Comparison of ENCODE assay signal across 7 cellular contexts in genomic region chr17:60525624-60526514, GRCh38. TPM values are rescaled to one million over a fixed set of nuclear protein-coding genes. Genes with fewer than 3 reads are reported as not detected.
DNase-seq lines count a peak whose midpoint lies in the region; ATAC-seq and TF ChIP-seq lines count a peak whose summit lies in the region.

TSS of gene APPBP2 (minus strand) at chr17:60526242. CDS start at chr17:60525931, 311 bp downstream.

- ATAC-seq in GM18519 (IDR thresholded peaks at IDR 0.05; ENCODE audit: low FRiP score, unreplicated experiment) (peak; percentile 58), HG03025 (IDR thresholded peaks at IDR 0.05; ENCODE audit: low FRiP score, unreplicated experiment) (peak; percentile 86)

- peaks cover 23% of the 10 kb centered on the region for H3K36me3 Mint-ChIP-seq in brain

- H3K36me3 ChIP-seq in iPS DF 6.9 (ENCODE audit: control insufficient read depth, insufficient read depth, low read length) = no peaks in the 10 kb centered on the region

- peak within 1 kb of the TSS; percentile 97 to 99 (median 98) for H3K4me3 Mint-ChIP-seq in brain

- peaks cover 43% of the 10 kb centered on the region for H3K4me1 Mint-ChIP-seq in brain

- no peaks in the 10 kb centered on the region for H3K27me3 ChIP-seq in iPS DF 6.9 (ENCODE audit: control insufficient read depth, insufficient read depth, low read length)

- H3K4me3 ChIP-seq in iPS DF 6.9 (ENCODE audit: low read length) = peak within 1 kb of the TSS; percentile 80
- H3K4me3 ChIP-seq in skeletal muscle cell (ENCODE audit: low read depth, low read length) = peak within 1 kb of the TSS; percentile 99

- no CpG with 5 or more reads among the region's 72 CpGs for WGBS in iPS DF 6.9 (ENCODE audit: insufficient coverage, insufficient read length)

- TF ChIP-seq CTCF in brain (conservative IDR thresholded peaks at IDR 0.05) = no peak

- no peaks in the 10 kb centered on the region for H3K4me1 ChIP-seq in iPS DF 6.9 (ENCODE audit: control insufficient read depth, insufficient read depth, low read length)

- no peaks in the 10 kb centered on the region for H3K9me3 ChIP-seq in iPS DF 6.9 (ENCODE audit: control insufficient read depth, insufficient read depth, low read length)

- H3K27ac ChIP-seq in iPS DF 6.9 (ENCODE audit: low read length) = no peak within 1 kb of the TSS

- H3K27me3 Mint-ChIP-seq in brain = peaks cover 6% of the 10 kb centered on the region

- peak; percentile 34 for DNase-seq in NCI-H2081 treated with DMSO at 0.1 percent for 48 hours (lab: John Stamatoyannopoulos, UW)
- DNase-seq in UCSD-AML1 (lab: John Stamatoyannopoulos, UW; ENCODE audit: unreplicated experiment) = peak; percentile 88
- peak; percentile 54 for DNase-seq in iPS DF 6.9 (ENCODE audit: low read depth, low spot score)
- peak; percentile 57 for DNase-seq in skeletal muscle cell (ENCODE audit: low read depth)

- H3K9me3 Mint-ChIP-seq in brain = peaks cover 0 to 16% (median 0%) of the 10 kb centered on the region in 5 experiments

- H3K27ac Mint-ChIP-seq in brain = peak within 1 kb of the TSS; percentile 95 to 98 (median 98)

RNA-seq across cellular contexts. Expression of gene APPBP2, which starts in this region (rescaled TPM):
- 10.7 TPM for polyA plus RNA-seq in brain (ENCODE audit: insufficient read depth, low read depth, low replicate concordance)

Comparison
In these comparisons a context has a peak if more than half of its experiments do, and no peak if none do; other contexts are left out.
1. DNase-seq: peak in every context shown above with its lines; median percentile 88 in UCSD-AML1; 57 in skeletal muscle cell; 54 in iPS DF 6.9; 34 in NCI-H2081 treated with DMSO at 0.1 percent for 48 hours.